ENCODE assay signal across 5 cellular contexts in genomic region chr18:56188521-56188920, GRCh38.
"Had no signal": no experiment of that assay in that cellular context is flagged by ENCODE, and none has a peak within 500 bp of the region (broad histone marks: within the 10 kb centered on the region; RNA-seq: fewer than 3 reads in every experiment).

No MANE protein-coding gene starts in this region.

- H3K4me1 Mint-ChIP-seq: GM23338, IgD-negative memory B cell had no signal

- H3K27ac Mint-ChIP-seq: GM23338, H9, IgD-negative memory B cell had no signal

- DNase-seq: H9, HCEC 1CT, KBM-7 had no signal

- H3K4me3 Mint-ChIP-seq: GM23338, H9, IgD-negative memory B cell had no signal

- H2AFZ ChIP-seq: GM23338 had no signal

- H3K4me2 ChIP-seq: GM23338 had no signal

- H3K4me3 ChIP-seq: GM23338 had no signal

- ATAC-seq: GM23338 had no signal

- H3K9me3 Mint-ChIP-seq: H9 had no signal

- H3K27me3 Mint-ChIP-seq: IgD-negative memory B cell had no signal
